In the genomic region with DNA sequence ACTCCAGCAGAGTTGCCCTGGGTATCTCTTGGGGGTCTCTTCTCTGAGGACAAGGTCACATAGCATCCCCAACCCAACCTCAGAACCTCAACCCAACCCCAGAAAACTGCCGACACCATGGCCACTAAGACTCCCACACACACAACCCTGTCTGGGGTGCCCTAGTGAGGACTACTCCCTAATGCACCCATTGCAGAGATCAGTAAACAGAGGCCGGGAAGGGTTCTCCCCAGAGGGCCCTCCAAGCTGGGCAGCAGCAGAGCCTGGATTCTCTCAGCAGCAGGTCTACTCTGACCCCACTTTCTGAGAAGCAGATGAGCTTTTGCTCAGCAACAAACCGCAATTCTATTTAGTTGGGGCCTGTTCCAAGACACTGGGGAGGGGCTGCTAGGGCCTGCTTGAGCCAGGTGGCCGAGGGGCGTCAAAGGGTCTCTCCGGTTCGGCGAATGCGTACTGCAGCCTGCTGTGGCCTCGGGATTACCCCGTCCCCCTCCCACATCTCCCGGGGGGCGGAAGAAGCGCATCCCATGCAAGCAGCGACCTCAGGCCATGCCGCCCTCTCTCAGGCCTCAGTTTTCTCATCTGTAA, we compare ENCODE assay signal across 8 cellular contexts. TPM values are rescaled to one million over a fixed set of nuclear protein-coding genes. Genes with fewer than 3 reads are reported as not detected.
DNase-seq lines count a peak whose midpoint lies in the region; ATAC-seq and TF ChIP-seq lines count a peak whose summit lies in the region.

No MANE protein-coding gene starts in this region.

- ATAC-seq in central memory CD8-positive, alpha-beta T cell (replicated peaks; ENCODE audit: extremely low read depth, poor library complexity, severe bottlenecking) = peak; percentile 17
- no peak for ATAC-seq in naive thymus-derived CD8-positive, alpha-beta T cell
- ATAC-seq in GM21423 (IDR thresholded peaks at IDR 0.05; ENCODE audit: unreplicated experiment) = no peak
- no peak for ATAC-seq in aorta (ENCODE audit: low FRiP score)

- H3K9me3 ChIP-seq in HUES48 (ENCODE audit: control insufficient read depth, insufficient read depth, low read length) (no peaks in the 10 kb centered on the region), aorta (ENCODE audit: control insufficient read depth, low read length) (no peaks in the 10 kb centered on the region)

- H3K4me3 ChIP-seq in HUES48 (ENCODE audit: low read depth, low read length) = peak overlapping the region; percentile 83
- H3K4me3 ChIP-seq in aorta (ENCODE audit: low read length in 2 of 2) = no peak overlapping the region

- H3K4me1 ChIP-seq in HUES48 (ENCODE audit: control insufficient read depth, insufficient read depth, low read length) = 0 out of 2 replicates have a peak, but pooled peaks cover 5% of the 10 kb centered on the region
- H3K4me1 ChIP-seq in aorta (ENCODE audit: control insufficient read depth in 1 of 2, insufficient read depth in 2 of 2, low read length in 2 of 2) = no peaks in the 10 kb centered on the region

- intact Hi-C loops in Calu3 (cut with micrococcal nuclease; ENCODE audit: unreplicated experiment) = loop anchor here (10.0 kb wide), 1 partner anchor 166 kb away; no protein-coding TSS in a partner anchor
- intact Hi-C loops in aorta (cut with DNase I) = loop anchor here in 1 of 2 donors (10.0 kb wide), 1 partner anchor 156 kb away; no protein-coding TSS in a partner anchor

- peak overlapping the region; percentile 85 for H3K9ac ChIP-seq in HUES48 (ENCODE audit: low read depth, low read length)

- H3K27ac ChIP-seq in HUES48 (ENCODE audit: low read depth, low read length) (peak overlapping the region; percentile 35), caudate nucleus (ENCODE audit: low read depth, low read length) (no peak overlapping the region), aorta (ENCODE audit: low read depth in 1 of 2, low read length in 2 of 2) (no peak overlapping the region)

- CTCF ChIA-PET in Calu3 (lab: Charles Lee) = no interaction called here

- H3K36me3 Mint-ChIP-seq in Calu3 (ENCODE audit: insufficient read depth, unreplicated experiment) = peaks cover 7% of the 10 kb centered on the region
- H3K36me3 Mint-ChIP-seq in central memory CD8-positive, alpha-beta T cell (ENCODE audit: insufficient read depth) = no peaks in the 10 kb centered on the region
- H3K36me3 Mint-ChIP-seq in naive thymus-derived CD8-positive, alpha-beta T cell = peaks cover 0 to 6% (median 3%) of the 10 kb centered on the region in 3 donors

- peaks cover 68% of the 10 kb centered on the region for H3K27me3 Mint-ChIP-seq in Calu3 (ENCODE audit: unreplicated experiment)
- peaks cover 69% of the 10 kb centered on the region for H3K27me3 Mint-ChIP-seq in central memory CD8-positive, alpha-beta T cell
- H3K27me3 Mint-ChIP-seq in naive thymus-derived CD8-positive, alpha-beta T cell = peaks cover 21 to 64% (median 38%) of the 10 kb centered on the region in 5 donors

- no TSS peak for BruUV-seq in Calu3 (replicated peaks; lab: Mats Ljungman, UMichigan)

- peak overlapping the region; percentile 72 for H3K4me3 Mint-ChIP-seq in Calu3 (ENCODE audit: low read depth, unreplicated experiment)
- peak overlapping the region; percentile 34 for H3K4me3 Mint-ChIP-seq in central memory CD8-positive, alpha-beta T cell
- H3K4me3 Mint-ChIP-seq in naive thymus-derived CD8-positive, alpha-beta T cell = peak overlapping the region in 7 of 10 donors; percentile 26 to 66 (median 38)

- POLR2A ChIA-PET in naive thymus-derived CD8-positive, alpha-beta T cell (lab: Charles Lee) = no interaction called here

- 19 to 24% methylated on average over 16 of the region's 16 CpGs for WGBS in aorta, 2 donors

- H3K27me3 ChIP-seq in HUES48 (ENCODE audit: control insufficient read depth, insufficient read depth, low read length) (peaks cover 17% of the 10 kb centered on the region), aorta (ENCODE audit: control insufficient read depth in 1 of 2, insufficient read depth in 2 of 2, low read length in 1 of 2) (no peaks in the 10 kb centered on the region)

- H3K4me1 Mint-ChIP-seq in Calu3 (ENCODE audit: low read depth, unreplicated experiment) = no peaks in the 10 kb centered on the region
- no peaks in the 10 kb centered on the region for H3K4me1 Mint-ChIP-seq in central memory CD8-positive, alpha-beta T cell
- peaks cover 0 to 9% (median 8%) of the 10 kb centered on the region in 4 donors for H3K4me1 Mint-ChIP-seq in naive thymus-derived CD8-positive, alpha-beta T cell

- H3K27ac Mint-ChIP-seq in Calu3 (ENCODE audit: unreplicated experiment) = no peak overlapping the region
- no peak overlapping the region for H3K27ac Mint-ChIP-seq in central memory CD8-positive, alpha-beta T cell (ENCODE audit: low read depth)
- H3K27ac Mint-ChIP-seq in naive thymus-derived CD8-positive, alpha-beta T cell = no peak overlapping the region

- peaks cover 6% of the 10 kb centered on the region for H3K36me3 ChIP-seq in HUES48 (ENCODE audit: control insufficient read depth, insufficient read depth, low read length)
- H3K36me3 ChIP-seq in aorta (ENCODE audit: control insufficient read depth in 1 of 2, insufficient read depth in 2 of 2, low read length in 1 of 2) = no peaks in the 10 kb centered on the region

- no peaks in the 10 kb centered on the region for H3K9me3 Mint-ChIP-seq in Calu3 (ENCODE audit: low read depth, unreplicated experiment)
- H3K9me3 Mint-ChIP-seq in central memory CD8-positive, alpha-beta T cell = peaks cover under 1% of the 10 kb centered on the region
- H3K9me3 Mint-ChIP-seq in naive thymus-derived CD8-positive, alpha-beta T cell = peaks cover 0 to 4% (median 2%) of the 10 kb centered on the region in 9 donors

- TF ChIP-seq CTCF in Calu3 (IDR thresholded peaks at IDR 0.05; ENCODE audit: unreplicated experiment) = no peak

- DNase-seq in Calu3 (no peak), caudate nucleus (lab: John Stamatoyannopoulos, UW) (no peak), EL (no peak), aorta (no peak)
- no peak for DNase-seq in central memory CD8-positive, alpha-beta T cell (ENCODE audit: low spot score in 2 of 2)
- DNase-seq in naive thymus-derived CD8-positive, alpha-beta T cell = no peak

RNA-seq across cellular contexts. Expression of a gene that starts 0.8 kb away (rescaled TPM):
- 0.24 and 1.0 TPM in 2 replicates for total RNA-seq in Calu3 (2022)
- not detected for total RNA-seq in naive thymus-derived CD8-positive, alpha-beta T cell
- polyA plus RNA-seq in naive thymus-derived CD8-positive, alpha-beta T cell = not detected
- not detected for total RNA-seq in aorta
- under 1 TPM in 1 of 2 donors, not detected in 1; 0.13 TPM for polyA plus RNA-seq in aorta
